Comparison of ENCODE assay signal across 1 cellular context in the genomic region with DNA sequence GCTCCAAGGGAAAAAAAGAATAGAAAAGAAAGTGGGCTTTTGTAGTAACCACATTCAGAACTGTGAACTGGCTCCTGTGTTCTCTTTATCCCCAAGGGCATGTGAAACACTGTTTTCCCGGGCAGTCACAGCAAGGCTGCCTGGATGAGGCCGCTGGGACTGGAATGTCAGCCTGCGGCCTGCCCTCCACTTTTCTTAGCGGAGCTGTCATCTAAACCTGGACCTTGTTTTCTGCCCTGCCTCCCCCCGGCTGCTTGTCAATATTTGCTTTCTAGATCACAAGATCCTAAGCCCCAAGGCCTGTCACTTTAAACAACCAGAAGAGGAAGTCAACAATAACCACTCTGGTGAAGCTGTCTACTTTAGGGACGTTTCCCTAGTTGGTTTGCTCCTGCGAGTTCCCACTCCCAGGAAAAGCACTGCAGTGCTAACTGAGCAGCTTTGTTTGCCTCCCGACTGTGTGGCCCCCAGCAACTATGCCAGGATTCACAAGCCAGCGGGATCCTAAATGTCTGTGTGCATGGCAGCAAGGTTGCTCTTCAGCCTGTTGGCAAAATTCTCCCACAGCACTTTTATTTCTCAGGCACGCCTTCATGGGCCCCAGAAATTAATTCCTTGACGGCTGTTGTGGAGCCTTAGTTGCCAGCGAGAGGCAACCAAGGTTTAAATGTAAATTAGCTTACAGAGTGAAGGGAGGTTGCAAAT.
A peak's percentile ranks its signal among the peaks of the same experiment; 100 is the strongest.
TF ChIP-seq lines count a peak whose summit lies in the region.

No MANE protein-coding gene starts in this region.

TF ChIP-seq in HepG2, 621 proteins besides CTCF, POLR2A, EP300 and RAD21 (continued from another document and continues in another):
- TF ChIP-seq ZNF18 (CRISPR knock-in tag; IDR thresholded peaks at IDR 0.05; ENCODE audit: insufficient replicate concordance): peak; percentile 98
- TF ChIP-seq ZFP36L2 (CRISPR knock-in tag; IDR thresholded peaks at IDR 0.05): no peak
- TF ChIP-seq, protein P1, sequence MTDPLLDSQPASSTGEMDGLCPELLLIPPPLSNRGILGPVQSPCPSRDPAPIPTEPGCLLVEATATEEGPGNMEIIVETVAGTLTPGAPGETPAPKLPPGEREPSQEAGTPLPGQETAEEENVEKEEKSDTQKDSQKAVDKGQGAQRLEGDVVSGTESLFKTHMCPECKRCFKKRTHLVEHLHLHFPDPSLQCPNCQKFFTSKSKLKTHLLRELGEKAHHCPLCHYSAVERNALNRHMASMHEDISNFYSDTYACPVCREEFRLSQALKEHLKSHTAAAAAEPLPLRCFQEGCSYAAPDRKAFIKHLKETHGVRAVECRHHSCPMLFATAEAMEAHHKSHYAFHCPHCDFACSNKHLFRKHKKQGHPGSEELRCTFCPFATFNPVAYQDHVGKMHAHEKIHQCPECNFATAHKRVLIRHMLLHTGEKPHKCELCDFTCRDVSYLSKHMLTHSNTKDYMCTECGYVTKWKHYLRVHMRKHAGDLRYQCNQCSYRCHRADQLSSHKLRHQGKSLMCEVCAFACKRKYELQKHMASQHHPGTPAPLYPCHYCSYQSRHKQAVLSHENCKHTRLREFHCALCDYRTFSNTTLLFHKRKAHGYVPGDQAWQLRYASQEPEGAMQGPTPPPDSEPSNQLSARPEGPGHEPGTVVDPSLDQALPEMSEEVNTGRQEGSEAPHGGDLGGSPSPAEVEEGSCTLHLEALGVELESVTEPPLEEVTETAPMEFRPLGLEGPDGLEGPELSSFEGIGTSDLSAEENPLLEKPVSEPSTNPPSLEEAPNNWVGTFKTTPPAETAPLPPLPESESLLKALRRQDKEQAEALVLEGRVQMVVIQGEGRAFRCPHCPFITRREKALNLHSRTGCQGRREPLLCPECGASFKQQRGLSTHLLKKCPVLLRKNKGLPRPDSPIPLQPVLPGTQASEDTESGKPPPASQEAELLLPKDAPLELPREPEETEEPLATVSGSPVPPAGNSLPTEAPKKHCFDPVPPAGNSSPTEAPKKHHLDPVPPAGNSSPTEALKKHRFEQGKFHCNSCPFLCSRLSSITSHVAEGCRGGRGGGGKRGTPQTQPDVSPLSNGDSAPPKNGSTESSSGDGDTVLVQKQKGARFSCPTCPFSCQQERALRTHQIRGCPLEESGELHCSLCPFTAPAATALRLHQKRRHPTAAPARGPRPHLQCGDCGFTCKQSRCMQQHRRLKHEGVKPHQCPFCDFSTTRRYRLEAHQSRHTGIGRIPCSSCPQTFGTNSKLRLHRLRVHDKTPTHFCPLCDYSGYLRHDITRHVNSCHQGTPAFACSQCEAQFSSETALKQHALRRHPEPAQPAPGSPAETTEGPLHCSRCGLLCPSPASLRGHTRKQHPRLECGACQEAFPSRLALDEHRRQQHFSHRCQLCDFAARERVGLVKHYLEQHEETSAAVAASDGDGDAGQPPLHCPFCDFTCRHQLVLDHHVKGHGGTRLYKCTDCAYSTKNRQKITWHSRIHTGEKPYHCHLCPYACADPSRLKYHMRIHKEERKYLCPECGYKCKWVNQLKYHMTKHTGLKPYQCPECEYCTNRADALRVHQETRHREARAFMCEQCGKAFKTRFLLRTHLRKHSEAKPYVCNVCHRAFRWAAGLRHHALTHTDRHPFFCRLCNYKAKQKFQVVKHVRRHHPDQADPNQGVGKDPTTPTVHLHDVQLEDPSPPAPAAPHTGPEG (CRISPR knock-in tag; IDR thresholded peaks at IDR 0.05): peak; percentile 63
- TF ChIP-seq YEATS4 (CRISPR knock-in tag; IDR thresholded peaks at IDR 0.05; ENCODE audit: borderline replicate concordance): peak; percentile 92
- no peak for TF ChIP-seq SETDB1 (CRISPR knock-in tag; IDR thresholded peaks at IDR 0.05; ENCODE audit: borderline replicate concordance)
- peak; percentile 59 for TF ChIP-seq ZNF317 (CRISPR knock-in tag; IDR thresholded peaks at IDR 0.05)
- peak; percentile 12; the same call in 1 of the 2 replicates for TF ChIP-seq ZNF776 (CRISPR knock-in tag; IDR thresholded peaks at IDR 0.05)
- peak; percentile 68; the same call in 1 of the 2 replicates for TF ChIP-seq ZNF24 (IDR thresholded peaks at IDR 0.05)
- TF ChIP-seq, protein P2, sequence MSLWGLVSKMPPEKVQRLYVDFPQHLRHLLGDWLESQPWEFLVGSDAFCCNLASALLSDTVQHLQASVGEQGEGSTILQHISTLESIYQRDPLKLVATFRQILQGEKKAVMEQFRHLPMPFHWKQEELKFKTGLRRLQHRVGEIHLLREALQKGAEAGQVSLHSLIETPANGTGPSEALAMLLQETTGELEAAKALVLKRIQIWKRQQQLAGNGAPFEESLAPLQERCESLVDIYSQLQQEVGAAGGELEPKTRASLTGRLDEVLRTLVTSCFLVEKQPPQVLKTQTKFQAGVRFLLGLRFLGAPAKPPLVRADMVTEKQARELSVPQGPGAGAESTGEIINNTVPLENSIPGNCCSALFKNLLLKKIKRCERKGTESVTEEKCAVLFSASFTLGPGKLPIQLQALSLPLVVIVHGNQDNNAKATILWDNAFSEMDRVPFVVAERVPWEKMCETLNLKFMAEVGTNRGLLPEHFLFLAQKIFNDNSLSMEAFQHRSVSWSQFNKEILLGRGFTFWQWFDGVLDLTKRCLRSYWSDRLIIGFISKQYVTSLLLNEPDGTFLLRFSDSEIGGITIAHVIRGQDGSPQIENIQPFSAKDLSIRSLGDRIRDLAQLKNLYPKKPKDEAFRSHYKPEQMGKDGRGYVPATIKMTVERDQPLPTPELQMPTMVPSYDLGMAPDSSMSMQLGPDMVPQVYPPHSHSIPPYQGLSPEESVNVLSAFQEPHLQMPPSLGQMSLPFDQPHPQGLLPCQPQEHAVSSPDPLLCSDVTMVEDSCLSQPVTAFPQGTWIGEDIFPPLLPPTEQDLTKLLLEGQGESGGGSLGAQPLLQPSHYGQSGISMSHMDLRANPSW (CRISPR knock-in tag; IDR thresholded peaks at IDR 0.05; ENCODE audit: borderline replicate concordance): peak; percentile 98
- peak; percentile 84 for TF ChIP-seq FOSL2 (CRISPR knock-in tag; IDR thresholded peaks at IDR 0.05)
- peak; percentile 94 for TF ChIP-seq ZNF224 (CRISPR knock-in tag; IDR thresholded peaks at IDR 0.05)
- TF ChIP-seq, protein P3, sequence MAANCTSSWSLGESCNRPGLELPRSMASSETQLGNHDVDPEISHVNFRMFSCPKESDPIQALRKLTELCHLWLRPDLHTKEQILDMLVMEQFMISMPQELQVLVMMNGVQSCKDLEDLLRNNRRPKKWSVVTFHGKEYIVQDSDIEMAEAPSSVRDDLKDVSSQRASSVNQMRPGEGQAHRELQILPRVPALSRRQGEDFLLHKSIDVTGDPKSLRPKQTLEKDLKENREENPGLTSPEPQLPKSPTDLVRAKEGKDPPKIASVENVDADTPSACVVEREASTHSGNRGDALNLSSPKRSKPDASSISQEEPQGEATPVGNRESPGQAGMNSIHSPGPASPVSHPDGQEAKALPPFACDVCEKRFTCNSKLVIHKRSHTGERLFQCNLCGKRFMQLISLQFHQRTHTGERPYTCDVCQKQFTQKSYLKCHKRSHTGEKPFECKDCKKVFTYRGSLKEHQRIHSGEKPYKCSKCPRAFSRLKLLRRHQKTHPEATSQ (CRISPR knock-in tag; IDR thresholded peaks at IDR 0.05; ENCODE audit: borderline replicate concordance): peak; percentile 86
- TF ChIP-seq ZNF251 (CRISPR knock-in tag; IDR thresholded peaks at IDR 0.05): 0 out of 2 replicates have a peak, but pooled peaks have one; percentile 72
- peak; percentile 96 for TF ChIP-seq ZNF543 (CRISPR knock-in tag; IDR thresholded peaks at IDR 0.05)
- peak; percentile 88 for TF ChIP-seq TBL1XR1 (IDR thresholded peaks at IDR 0.05; ENCODE audit: borderline replicate concordance, low read length, partially characterized antibody)
- TF ChIP-seq, protein P4, sequence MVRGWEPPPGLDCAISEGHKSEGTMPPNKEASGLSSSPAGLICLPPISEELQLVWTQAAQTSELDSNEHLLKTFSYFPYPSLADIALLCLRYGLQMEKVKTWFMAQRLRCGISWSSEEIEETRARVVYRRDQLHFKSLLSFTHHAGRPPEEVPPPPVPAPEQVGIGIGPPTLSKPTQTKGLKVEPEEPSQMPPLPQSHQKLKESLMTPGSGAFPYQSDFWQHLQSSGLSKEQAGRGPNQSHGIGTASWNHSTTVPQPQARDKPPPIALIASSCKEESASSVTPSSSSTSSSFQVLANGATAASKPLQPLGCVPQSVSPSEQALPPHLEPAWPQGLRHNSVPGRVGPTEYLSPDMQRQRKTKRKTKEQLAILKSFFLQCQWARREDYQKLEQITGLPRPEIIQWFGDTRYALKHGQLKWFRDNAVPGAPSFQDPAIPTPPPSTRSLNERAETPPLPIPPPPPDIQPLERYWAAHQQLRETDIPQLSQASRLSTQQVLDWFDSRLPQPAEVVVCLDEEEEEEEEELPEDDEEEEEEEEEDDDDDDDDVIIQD (CRISPR knock-in tag; IDR thresholded peaks at IDR 0.05; ENCODE audit: low read depth): peak; percentile 93
- TF ChIP-seq SOX5 (CRISPR knock-in tag; IDR thresholded peaks at IDR 0.05; ENCODE audit: borderline replicate concordance): peak; percentile 97
- peak; percentile 83; the same call in 1 of the 2 replicates for TF ChIP-seq GTF3A (CRISPR knock-in tag; conservative IDR thresholded peaks at IDR 0.05)
- peak; percentile 83; the same call in 1 of the 2 replicates for TF ChIP-seq EEA1 (CRISPR knock-in tag; IDR thresholded peaks at IDR 0.05; ENCODE audit: borderline replicate concordance)
- peak; percentile 87 for TF ChIP-seq DBP (CRISPR knock-in tag; IDR thresholded peaks at IDR 0.05; ENCODE audit: not compliant biosample characterization)
- TF ChIP-seq HNRNPK (IDR thresholded peaks at IDR 0.05; ENCODE audit: low read depth, low read length, poor library complexity, severe bottlenecking): no peak
- peak; percentile 87; the same call in 1 of the 2 replicates for TF ChIP-seq ZNF761 (CRISPR knock-in tag; conservative IDR thresholded peaks at IDR 0.05)
- 0 out of 2 replicates have a peak, but pooled peaks have one; percentile 61 for TF ChIP-seq NFAT5 (CRISPR knock-in tag; IDR thresholded peaks at IDR 0.05)
- TF ChIP-seq IKZF5 (CRISPR knock-in tag; IDR thresholded peaks at IDR 0.05): peak; percentile 99
- TF ChIP-seq MED1 (CRISPR knock-in tag; IDR thresholded peaks at IDR 0.05): peak; percentile 100
- no peak for TF ChIP-seq CBX2 (IDR thresholded peaks at IDR 0.05; ENCODE audit: low read depth, low read length)
- TF ChIP-seq CBX2 (CRISPR knock-in tag; IDR thresholded peaks at IDR 0.05; ENCODE audit: low read depth): no peak
